17 cellular contexts compared by ENCODE assay signal in the genomic region with DNA sequence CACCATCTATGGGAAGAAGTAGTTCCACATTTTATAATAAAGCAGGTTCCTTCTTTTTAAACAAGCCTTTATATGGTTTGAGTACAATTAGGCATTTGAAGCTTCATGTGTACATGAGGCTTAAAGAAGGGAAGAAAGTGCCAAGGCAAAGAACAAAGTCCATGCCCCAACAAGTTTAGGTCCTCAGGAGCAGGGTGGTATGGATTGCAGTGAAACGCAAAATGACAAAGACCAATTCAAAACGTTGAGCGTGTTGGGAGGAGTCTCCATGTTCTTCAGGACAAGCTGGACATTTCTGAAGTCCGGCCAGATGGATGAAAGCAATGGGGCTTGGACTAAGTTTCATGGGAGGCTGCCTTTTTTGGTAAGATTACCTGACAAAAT.
A peak's percentile ranks its signal among the peaks of the same experiment; 100 is the strongest.
DNase-seq lines count a peak whose midpoint lies in the region; ATAC-seq and TF ChIP-seq lines count a peak whose summit lies in the region.
"Had no signal": no experiment of that assay in that cellular context is flagged by ENCODE, and none has a peak within 500 bp of the region (broad histone marks: within the 10 kb centered on the region; RNA-seq: fewer than 3 reads in every experiment).

No MANE protein-coding gene starts in this region.

- POLR2A ChIA-PET in Caco-2 (lab: Charles Lee) = interaction anchor here (0.6 kb wide), 1 partner anchor 79 kb away, joined by 3 read pairs; a partner anchor contains a TSS
- POLR2A ChIA-PET in Panc1 (lab: Charles Lee) = no interaction called here

- H3K4me1 ChIP-seq in Caco-2 (peaks cover 52% of the 10 kb centered on the region), Panc1 (ENCODE audit: control insufficient read depth, insufficient read depth, low read length) (peaks cover 9% of the 10 kb centered on the region), hepatocyte (ENCODE audit: insufficient read depth) (peaks cover 25% of the 10 kb centered on the region), neuronal stem cell (ENCODE audit: control insufficient read depth in 2 of 2, insufficient read depth in 1 of 2, low read depth in 1 of 2, low read length in 2 of 2) (peaks cover 9 to 19% of the 10 kb centered on the region in 2 donors)

- H3K36me3 Mint-ChIP-seq in Caco-2 (ENCODE audit: insufficient read depth, unreplicated experiment) = no peaks in the 10 kb centered on the region

- H4K8ac ChIP-seq in neuronal stem cell (ENCODE audit: low read depth, low read length) = no peak overlapping the region

- H3K4me2 ChIP-seq in hepatocyte (peak overlapping the region; percentile 50), neuronal stem cell (ENCODE audit: insufficient read depth, low read length, poor library complexity, severe bottlenecking) (no peak overlapping the region)

- no peak overlapping the region for H2BK12ac ChIP-seq in neuronal stem cell (ENCODE audit: low read length)

- no peak overlapping the region for H3K4me3 ChIP-seq in Caco-2 (ENCODE audit: low read depth, low read length)
- no peak overlapping the region for H3K4me3 ChIP-seq in Panc1 (ENCODE audit: low read depth in 2 of 2, low read length in 2 of 2)
- H3K4me3 ChIP-seq in hepatocyte = no peak overlapping the region
- H3K4me3 ChIP-seq in neuronal stem cell (ENCODE audit: low read length in 2 of 2) = no peak overlapping the region
- H3K4me3 ChIP-seq: heart left ventricle, K562, SJSA1 had no signal

- H3K14ac ChIP-seq in neuronal stem cell (ENCODE audit: low read length) = no peak overlapping the region

- H2BK120ac ChIP-seq in neuronal stem cell (ENCODE audit: low read depth, low read length) = no peak overlapping the region

- WGBS in hepatocyte (ENCODE audit: low lambda C conversion rate, missing lambda C conversion rate) = 76% methylated on average over 4 of the region's 4 CpGs
- WGBS in neuronal stem cell (ENCODE audit: extremely low coverage in 2 of 2, insufficient read length in 2 of 2, insufficient replicate concordance in 1 of 2), 2 donors = no CpG with 5 or more reads among the region's 4 CpGs

- TF ChIP-seq CTCF in Caco-2 (IDR thresholded peaks at IDR 0.05; ENCODE audit: insufficient read depth in 1 of 2, low read depth in 1 of 2, low read length in 1 of 2, severe bottlenecking in 1 of 2, unreplicated experiment in 1 of 2) (no peak), Panc1 (IDR thresholded peaks at IDR 0.05) (no peak), hepatocyte (IDR thresholded peaks at IDR 0.05; ENCODE audit: poor library complexity) (no peak)

- no peaks in the 10 kb centered on the region for H3K27me3 Mint-ChIP-seq in Caco-2 (ENCODE audit: insufficient read depth, unreplicated experiment)
- H3K27me3 Mint-ChIP-seq: B cell had no signal

- no peaks in the 10 kb centered on the region for H3K9me3 ChIP-seq in Caco-2
- H3K9me3 ChIP-seq in Panc1 (ENCODE audit: control insufficient read depth, insufficient read depth, low read depth, low read length) = no peaks in the 10 kb centered on the region
- no peaks in the 10 kb centered on the region for H3K9me3 ChIP-seq in hepatocyte (ENCODE audit: low read depth)
- H3K9me3 ChIP-seq in neuronal stem cell (replicated peaks in 1 of 2; ENCODE audit: control insufficient read depth in 2 of 2, insufficient read depth in 1 of 2, low read depth in 1 of 2, low read length in 2 of 2) = no peaks in the 10 kb centered on the region
- H3K9me3 ChIP-seq: heart left ventricle, SJSA1 had no signal

- H2AFZ ChIP-seq in hepatocyte (no peak overlapping the region), neuronal stem cell (ENCODE audit: low read length) (no peak overlapping the region)

- no peak overlapping the region for H3K4ac ChIP-seq in neuronal stem cell (ENCODE audit: low read length)

- no peak overlapping the region for H2AK5ac ChIP-seq in neuronal stem cell (ENCODE audit: low read depth, low read length)

- peaks cover 42% of the 10 kb centered on the region for H3K4me1 Mint-ChIP-seq in Caco-2 (ENCODE audit: low read depth, unreplicated experiment)

- no TSS peak for BruUV-seq in Caco-2 (replicated peaks; lab: Mats Ljungman, UMichigan)
- no TSS peak for BruUV-seq in Panc1 (replicated peaks; lab: Mats Ljungman, UMichigan)

- no peak for ATAC-seq in Panc1
- ATAC-seq in GM21423 (IDR thresholded peaks at IDR 0.05; ENCODE audit: unreplicated experiment) = no peak
- ATAC-seq in GM21619 (IDR thresholded peaks at IDR 0.05; ENCODE audit: unreplicated experiment) = no peak
- ATAC-seq: sciatic nerve had no signal

- H4K91ac ChIP-seq in neuronal stem cell (ENCODE audit: low read depth, low read length, poor library complexity) = no peak overlapping the region

- H3K79me1 ChIP-seq in neuronal stem cell (ENCODE audit: low read depth, low read length) = no peaks in the 10 kb centered on the region

- intact Hi-C loops in Caco-2 (cut with micrococcal nuclease; ENCODE audit: unreplicated experiment) (loop anchor here (1.0 to 5.0 kb wide), 10 partner anchors 22 to 184 kb away; a partner anchor contains a TSS), Panc1 (cut with micrococcal nuclease; ENCODE audit: unreplicated experiment) (no loop called here)

- in situ Hi-C loops in Panc1 (cut with HindIII; ENCODE audit: low pct_unique_long_range_greater_than_20kb, low sequenced_read_pairs) (no loop called here), G401 (cut with HindIII; ENCODE audit: low sequenced_read_pairs) (no loop called here)

- H3K27ac Mint-ChIP-seq in Caco-2 (ENCODE audit: unreplicated experiment) = peak overlapping the region; percentile 49
- H3K27ac Mint-ChIP-seq: B cell; T-helper 2 cell treated with Interferon-gamma antibody and Interleukin-4, amounts not matched to agents 5 μg/mL and 100 μg/mL, for 36 hours had no signal

- H3K9me3 Mint-ChIP-seq in Caco-2 (ENCODE audit: unreplicated experiment) = no peaks in the 10 kb centered on the region
- H3K9me3 Mint-ChIP-seq: T-helper 2 cell treated with Interferon-gamma antibody and Interleukin-4, amounts not matched to agents 5 μg/mL and 100 μg/mL, for 36 hours had no signal

- CTCF ChIA-PET in Caco-2 (lab: Charles Lee) (no interaction called here), Panc1 (lab: Charles Lee) (no interaction called here)

- H3K27ac ChIP-seq in Panc1 (ENCODE audit: low read length) = peak overlapping the region; percentile 64; the same call in 1 of the 2 replicates
- peak overlapping the region; percentile 94 for H3K27ac ChIP-seq in hepatocyte
- peak overlapping the region; percentile 77 for H3K27ac ChIP-seq in neuronal stem cell (replicated peaks; ENCODE audit: low read length)
- H3K27ac ChIP-seq: SJSA1 had no signal

- H2BK15ac ChIP-seq in neuronal stem cell (ENCODE audit: low read length) = no peak overlapping the region

- peak overlapping the region; percentile 12 for H3K18ac ChIP-seq in neuronal stem cell (ENCODE audit: low read length)

- H3K9ac ChIP-seq in neuronal stem cell (ENCODE audit: low read depth, low read length, poor library complexity) = no peak overlapping the region

- no peak overlapping the region for H3K4me3 Mint-ChIP-seq in Caco-2 (ENCODE audit: unreplicated experiment)
- H3K4me3 Mint-ChIP-seq: B cell; T-helper 2 cell treated with Interferon-gamma antibody and Interleukin-4, amounts not matched to agents 5 μg/mL and 100 μg/mL, for 36 hours had no signal

- no peak overlapping the region for H3K23ac ChIP-seq in neuronal stem cell (ENCODE audit: low read depth, low read length, poor library complexity)

- no peaks in the 10 kb centered on the region for H3K9me2 ChIP-seq in hepatocyte (replicated peaks; ENCODE audit: insufficient read depth)

- H3K79me2 ChIP-seq in hepatocyte = no peaks in the 10 kb centered on the region

- DNase-seq in Caco-2 (no peak), Panc1 (ENCODE audit: low read depth, low spot score) (no peak), hepatocyte (ENCODE audit: low spot score) (no peak), neuronal stem cell (ENCODE audit: low spot score) (no peak), G401 (ENCODE audit: low spot score) (no peak)
- DNase-seq in activated naive CD4-positive, alpha-beta T cell (lab: John Stamatoyannopoulos, UW) = no peak
- DNase-seq: heart left ventricle; NCI-H526 treated with DMSO at 0.1 percent for 48 hours; occipital lobe; stimulated activated CD4-positive, alpha-beta T cell treated with anti-CD3 and anti-CD28 coated beads, Interleukin-2, amount 100 ng/mL, for 48 hours had no signal

- H3K36me3 ChIP-seq in Caco-2 (ENCODE audit: control insufficient read depth, insufficient read depth, low read length) (no peaks in the 10 kb centered on the region; the same call in 1 of the 2 replicates), Panc1 (ENCODE audit: control insufficient read depth, insufficient read depth, low read length) (no peaks in the 10 kb centered on the region), hepatocyte (replicated peaks; ENCODE audit: insufficient read depth, low read depth) (no peaks in the 10 kb centered on the region), neuronal stem cell (replicated peaks in 1 of 2; ENCODE audit: control insufficient read depth in 2 of 2, insufficient read depth in 2 of 2, low read length in 2 of 2) (no peaks in the 10 kb centered on the region)
- H3K36me3 ChIP-seq: heart left ventricle, SJSA1 had no signal

- no peaks in the 10 kb centered on the region for H3K27me3 ChIP-seq in Caco-2 (replicated peaks; ENCODE audit: control insufficient read depth, insufficient read depth, low read length)
- no peaks in the 10 kb centered on the region for H3K27me3 ChIP-seq in Panc1 (ENCODE audit: control insufficient read depth, insufficient read depth, low read length)
- no peaks in the 10 kb centered on the region for H3K27me3 ChIP-seq in hepatocyte
- no peaks in the 10 kb centered on the region for H3K27me3 ChIP-seq in neuronal stem cell (ENCODE audit: control insufficient read depth in 3 of 3, insufficient read depth in 3 of 3, low read depth in 1 of 3, low read length in 3 of 3)
- H3K27me3 ChIP-seq: heart left ventricle, SJSA1 had no signal

- no peak overlapping the region for H2BK5ac ChIP-seq in neuronal stem cell (ENCODE audit: low read length)

- no peaks in the 10 kb centered on the region for H4K20me1 ChIP-seq in hepatocyte (ENCODE audit: insufficient read depth, poor library complexity, severe bottlenecking)
